Comparison of ENCODE assay signal across 9 cellular contexts in genomic region chr2:240023792-240024191, GRCh38. TPM values are rescaled to one million over a fixed set of nuclear protein-coding genes. Genes with fewer than 3 reads are reported as not detected.
DNase-seq lines count a peak whose midpoint lies in the region; ATAC-seq and TF ChIP-seq lines count a peak whose summit lies in the region.
"Had no signal": no experiment of that assay in that cellular context is flagged by ENCODE, and none has a peak within 500 bp of the region (broad histone marks: within the 10 kb centered on the region; RNA-seq: fewer than 3 reads in every experiment).

No MANE protein-coding gene starts in this region.

- no peak overlapping the region for H2BK15ac ChIP-seq in H9 (ENCODE audit: low read depth, low read length)

- intact Hi-C loops in A673 (cut with micrococcal nuclease; ENCODE audit: unreplicated experiment) = no loop called here
- intact Hi-C loops in activated T-helper 1 cell treated with anti-CD3 and anti-CD28 coated beads, Interleukin-12 subunit alpha, Interleukin-12 subunit beta, Interleukin-2, Interleukin-4 antibody, amounts not matched to agents 30 ng/mL and 10 ng/mL and 1 ng/mL, durations not matched to agents 14 hours and 24 hours and 36 hours (cut with micrococcal nuclease) = loop anchor here (10.0 kb wide), 3 partner anchors 99 to 541 kb away; partner anchors contain the start of genes DUSP28, GPC1 and RNPEPL1
- intact Hi-C loops in right lobe of liver (cut with DNase I) = no loop called here

- H3K79me2 ChIP-seq in H9 (ENCODE audit: insufficient read depth, low read length) = peaks cover 15% of the 10 kb centered on the region; the same call in 1 of the 2 replicates

- TF ChIP-seq CTCF in A673 (conservative IDR thresholded peaks at IDR 0.05; ENCODE audit: low read depth, low read length) (no peak), H9 (conservative IDR thresholded peaks at IDR 0.05) (no peak), right lobe of liver (IDR thresholded peaks at IDR 0.05) (no peak)

- H2BK120ac ChIP-seq in H9 (ENCODE audit: low read depth, low read length, poor library complexity, severe bottlenecking) = no peak overlapping the region

- no peaks in the 10 kb centered on the region for H3K9me3 ChIP-seq in A673 (ENCODE audit: low read depth, low read length, poor library complexity, severe bottlenecking)
- no peaks in the 10 kb centered on the region for H3K9me3 ChIP-seq in H9 (ENCODE audit: control insufficient read depth, low read depth, low read length)
- H3K9me3 ChIP-seq in right lobe of liver = no peaks in the 10 kb centered on the region

- BruUV-seq in A673 (replicated peaks; lab: Mats Ljungman, UMichigan) = no TSS peak

- H2BK20ac ChIP-seq in H9 (ENCODE audit: low read depth, low read length, poor library complexity, severe bottlenecking) = no peak overlapping the region

- peak overlapping the region; percentile 88 for H3K4me2 ChIP-seq in H9 (ENCODE audit: insufficient read depth, insufficient read length, low read length)

- CTCF ChIA-PET in A673 (lab: Charles Lee) = interaction anchor here (0.5 kb wide), 1 partner anchor 534 kb away, joined by 3 read pairs; the partner anchor contains the start of gene ANKMY1

- POLR2A ChIA-PET in A673 (lab: Charles Lee; ENCODE audit: low non-redundant PET) = no interaction called here

- no CpG with 5 or more reads among the region's 9 CpGs for WGBS in H9 (ENCODE audit: extremely low coverage, insufficient read length, low lambda C conversion rate)
- WGBS in right lobe of liver (ENCODE audit: insufficient coverage, low coverage, low lambda C conversion rate, missing lambda C conversion rate) = 74% methylated on average over 9 of the region's 9 CpGs

- H3K27me3 ChIP-seq in A673 (replicated peaks; ENCODE audit: insufficient read depth, low read depth, low read length, poor library complexity) (no peaks in the 10 kb centered on the region), H9 (ENCODE audit: insufficient read depth, low read length) (no peaks in the 10 kb centered on the region), right lobe of liver (no peaks in the 10 kb centered on the region)

- no peak overlapping the region for H3K18ac ChIP-seq in H9 (ENCODE audit: insufficient read length, low read depth, low read length)

- H3K23ac ChIP-seq in H9 (ENCODE audit: insufficient read length, low read depth, low read length) = no peak overlapping the region

- H3K36me3 ChIP-seq in A673 (ENCODE audit: insufficient read depth, low read length, poor library complexity, severe bottlenecking) (peaks cover 19% of the 10 kb centered on the region), right lobe of liver (peaks cover 0 to 20% (median 6%) of the 10 kb centered on the region in 4 donors)

- no peak overlapping the region for H2BK5ac ChIP-seq in H9 (ENCODE audit: insufficient read length, low read length)

- no peak overlapping the region for H3K56ac ChIP-seq in H9 (ENCODE audit: insufficient read length, low read depth, low read length)

- H4K8ac ChIP-seq in H9 (replicated peaks; ENCODE audit: insufficient read length, low read depth, low read length) = no peak overlapping the region

- no peak overlapping the region for H2AK5ac ChIP-seq in H9 (ENCODE audit: insufficient read length, low read length)

- H3K27ac Mint-ChIP-seq in H9 = no peak overlapping the region
- H3K27ac Mint-ChIP-seq in activated T-helper 1 cell treated with anti-CD3 and anti-CD28 coated beads, Interleukin-12 subunit alpha, Interleukin-12 subunit beta, Interleukin-2, Interleukin-4 antibody, amounts not matched to agents 30 ng/mL and 10 ng/mL and 1 ng/mL, durations not matched to agents 14 hours and 24 hours and 36 hours = peak overlapping the region; percentile 18

- H3K4me3 ChIP-seq in A673 (ENCODE audit: low read depth, low read length, poor library complexity, severe bottlenecking) (peak overlapping the region; percentile 87), right lobe of liver (peak overlapping the region; percentile 94 to 99 (median 99))

- TF ChIP-seq POLR2A in right lobe of liver (IDR thresholded peaks at IDR 0.05) = no peak

- no peak for ATAC-seq in right lobe of liver
- ATAC-seq in HG03196 (IDR thresholded peaks at IDR 0.05; ENCODE audit: unreplicated experiment) = no peak

- peaks cover 0 to 3% of the 10 kb centered on the region in 2 experiments; a peak in 1 of 5 replicates for H3K9me3 Mint-ChIP-seq in H9
- no peaks in the 10 kb centered on the region for H3K9me3 Mint-ChIP-seq in activated T-helper 1 cell treated with anti-CD3 and anti-CD28 coated beads, Interleukin-12 subunit alpha, Interleukin-12 subunit beta, Interleukin-2, Interleukin-4 antibody, amounts not matched to agents 30 ng/mL and 10 ng/mL and 1 ng/mL, durations not matched to agents 14 hours and 24 hours and 36 hours

- no peak overlapping the region for H4K91ac ChIP-seq in H9 (ENCODE audit: insufficient read length, low read depth, low read length)

- H3K36me3 Mint-ChIP-seq in H9 (ENCODE audit: insufficient read depth in 1 of 3, low read depth in 3 of 3) = peaks cover 15 to 23% (median 21%) of the 10 kb centered on the region in 3 experiments
- H3K36me3 Mint-ChIP-seq in activated T-helper 1 cell treated with anti-CD3 and anti-CD28 coated beads, Interleukin-12 subunit alpha, Interleukin-12 subunit beta, Interleukin-2, Interleukin-4 antibody, amounts not matched to agents 30 ng/mL and 10 ng/mL and 1 ng/mL, durations not matched to agents 14 hours and 24 hours and 36 hours (ENCODE audit: low read depth) = peaks cover 16% of the 10 kb centered on the region

- H2AFZ ChIP-seq in H9 (ENCODE audit: low read length) = no peak overlapping the region

- H2BK12ac ChIP-seq in H9 (ENCODE audit: insufficient read length, low read depth, low read length) = no peak overlapping the region

- no peak overlapping the region for H4K5ac ChIP-seq in H9 (ENCODE audit: insufficient read length, low read depth, low read length)

- H3K4me1 ChIP-seq in A673 (ENCODE audit: insufficient read depth, low read length, poor library complexity, severe bottlenecking) (peaks cover 8% of the 10 kb centered on the region), H9 (ENCODE audit: insufficient read depth, low read length) (no peaks in the 10 kb centered on the region), right lobe of liver (peaks cover 0 to 15% (median 5%) of the 10 kb centered on the region in 4 donors)

- no peak overlapping the region for H3K9ac ChIP-seq in H9 (ENCODE audit: extremely low read depth, insufficient read length, low read length)

- H3T11ph ChIP-seq in H9 (ENCODE audit: low read length) = no peak overlapping the region

- H3K27me3 Mint-ChIP-seq in H9 (ENCODE audit: low read depth) = peaks cover 18% of the 10 kb centered on the region
- no peaks in the 10 kb centered on the region for H3K27me3 Mint-ChIP-seq in activated T-helper 1 cell treated with anti-CD3 and anti-CD28 coated beads, Interleukin-12 subunit alpha, Interleukin-12 subunit beta, Interleukin-2, Interleukin-4 antibody, amounts not matched to agents 30 ng/mL and 10 ng/mL and 1 ng/mL, durations not matched to agents 14 hours and 24 hours and 36 hours (ENCODE audit: insufficient read depth)

- H3K27ac ChIP-seq in A673 (ENCODE audit: low read depth, low read length, poor library complexity, severe bottlenecking) = no peak overlapping the region
- no peak overlapping the region for H3K27ac ChIP-seq in H9 (ENCODE audit: insufficient read length, low read depth, low read length)
- no peak overlapping the region for H3K27ac ChIP-seq in right lobe of liver

- H4K20me1 ChIP-seq in H9 (ENCODE audit: control insufficient read depth, insufficient read depth, insufficient read length) = no peaks in the 10 kb centered on the region

- no peak for DNase-seq in A673 (ENCODE audit: low spot score)
- no peak for DNase-seq in H9
- DNase-seq in activated T-helper 1 cell treated with anti-CD3 and anti-CD28 coated beads, Interleukin-12 subunit alpha, Interleukin-12 subunit beta, Interleukin-2, Interleukin-4 antibody, amounts not matched to agents 30 ng/mL and 10 ng/mL and 1 ng/mL, durations not matched to agents 14 hours and 24 hours and 36 hours (ENCODE audit: low spot score) = no peak
- DNase-seq in right lobe of liver = no peak
- no peak for DNase-seq in NCI-H2029 treated with DMSO at 0.1 percent for 48 hours (lab: John Stamatoyannopoulos, UW)
- no peak for DNase-seq in NCI-H1048 (lab: John Stamatoyannopoulos, UW)
- no peak for DNase-seq in ureter (ENCODE audit: low spot score)
- DNase-seq: KG1 had no signal

- H3K14ac ChIP-seq in H9 (ENCODE audit: insufficient read depth, low read length) = no peak overlapping the region

- peaks cover 6% of the 10 kb centered on the region for H3K79me1 ChIP-seq in H9 (ENCODE audit: insufficient read depth, low read depth, low read length, poor library complexity, severe bottlenecking)

- peak overlapping the region; percentile 95 to 97 for H3K4me3 Mint-ChIP-seq in H9
- peak overlapping the region; percentile 97 for H3K4me3 Mint-ChIP-seq in activated T-helper 1 cell treated with anti-CD3 and anti-CD28 coated beads, Interleukin-12 subunit alpha, Interleukin-12 subunit beta, Interleukin-2, Interleukin-4 antibody, amounts not matched to agents 30 ng/mL and 10 ng/mL and 1 ng/mL, durations not matched to agents 14 hours and 24 hours and 36 hours

- peaks cover 3% of the 10 kb centered on the region for H3K23me2 ChIP-seq in H9 (ENCODE audit: insufficient read length, low read depth, low read length, poor library complexity, severe bottlenecking)

- H3K4ac ChIP-seq in H9 (ENCODE audit: low read depth, low read length) = no peak overlapping the region

- peaks cover 11 to 12% of the 10 kb centered on the region in 2 experiments for H3K4me1 Mint-ChIP-seq in H9
- peaks cover 21% of the 10 kb centered on the region for H3K4me1 Mint-ChIP-seq in activated T-helper 1 cell treated with anti-CD3 and anti-CD28 coated beads, Interleukin-12 subunit alpha, Interleukin-12 subunit beta, Interleukin-2, Interleukin-4 antibody, amounts not matched to agents 30 ng/mL and 10 ng/mL and 1 ng/mL, durations not matched to agents 14 hours and 24 hours and 36 hours (ENCODE audit: low read depth)

RNA-seq across cellular contexts. Expression of gene NDUFA10, which starts 1.4 kb away (rescaled TPM):
- total RNA-seq in A673 (2021) = 153 and 164 TPM in 2 replicates
- 91.8 and 95.9 TPM in 2 replicates for total RNA-seq in H9 (2021)
- total RNA-seq in activated T-helper 1 cell treated with anti-CD3 and anti-CD28 coated beads, Interleukin-12 subunit alpha, Interleukin-12 subunit beta, Interleukin-2, Interleukin-4 antibody, amounts not matched to agents 30 ng/mL and 10 ng/mL and 1 ng/mL, durations not matched to agents 14 hours and 24 hours and 36 hours = 102 and 106 TPM in 2 replicates
- 100 to 1,000 TPM in 5 of 6 experiments, 10 to 100 TPM in 1; 84.1 to 162 (median 116) TPM for total RNA-seq in right lobe of liver
- total RNA-seq in ureter = 130 TPM

RNA-seq across cellular contexts. Expression of gene OR6B2, which starts 6.4 kb away (rescaled TPM):
- total RNA-seq in A673 (2021) (not detected in 2 replicates), H9 (2021) (not detected in 2 replicates), right lobe of liver (not detected), ureter (not detected)
- total RNA-seq in activated T-helper 1 cell treated with anti-CD3 and anti-CD28 coated beads, Interleukin-12 subunit alpha, Interleukin-12 subunit beta, Interleukin-2, Interleukin-4 antibody, amounts not matched to agents 30 ng/mL and 10 ng/mL and 1 ng/mL, durations not matched to agents 14 hours and 24 hours and 36 hours = not detected in 2 replicates

RNA-seq across cellular contexts. Expression of gene OR6B3, which starts 29.5 kb away (rescaled TPM):
- not detected in 2 replicates for total RNA-seq in A673 (2021)
- total RNA-seq in H9 (2021) = not detected in 2 replicates
- not detected in 2 replicates for total RNA-seq in activated T-helper 1 cell treated with anti-CD3 and anti-CD28 coated beads, Interleukin-12 subunit alpha, Interleukin-12 subunit beta, Interleukin-2, Interleukin-4 antibody, amounts not matched to agents 30 ng/mL and 10 ng/mL and 1 ng/mL, durations not matched to agents 14 hours and 24 hours and 36 hours
- not detected for total RNA-seq in right lobe of liver
- total RNA-seq in ureter = not detected
